In genomic region chr19:48391100-48392005, GRCh38 we compare ENCODE assay signal across 8 cellular contexts. TPM values are rescaled to one million over a fixed set of nuclear protein-coding genes. Genes with fewer than 3 reads are reported as not detected.
DNase-seq lines count a peak whose midpoint lies in the region; ATAC-seq and TF ChIP-seq lines count a peak whose summit lies in the region.

Gene KDELR1, minus strand, starts transcription at chr19:48391551. Its CDS starts 193 bp downstream, at chr19:48391358.

- CTCF ChIA-PET in Calu3 (lab: Charles Lee) = interaction anchor here (0.6 to 2.1 kb wide), 26 partner anchors 11 to 217 kb away, joined by 3 to 27 read pairs (median 5); partner anchors contain the start of genes GRWD1, SYNGR4 and TMEM143

- H3K9me3 Mint-ChIP-seq in Calu3 (ENCODE audit: low read depth, unreplicated experiment) = no peaks in the 10 kb centered on the region

- TSS peak; percentile 67 for BruUV-seq in Calu3 (replicated peaks; lab: Mats Ljungman, UMichigan)

- H3K27ac Mint-ChIP-seq in Calu3 (ENCODE audit: unreplicated experiment) = peak within 1 kb of the TSS; percentile 89

- peaks cover 7% of the 10 kb centered on the region; the same call in 1 of the 2 replicates for H3K36me3 ChIP-seq in MM.1S (replicated peaks; ENCODE audit: insufficient read depth, low read length)
- H3K36me3 ChIP-seq in hepatocyte (replicated peaks; ENCODE audit: insufficient read depth, low read depth) = no peaks in the 10 kb centered on the region

- H3K4me3 Mint-ChIP-seq in Calu3 (ENCODE audit: low read depth, unreplicated experiment) = peak within 1 kb of the TSS; percentile 82

- H3K9me3 ChIP-seq in MM.1S (replicated peaks; ENCODE audit: insufficient read depth, low read length) (no peaks in the 10 kb centered on the region), hepatocyte (ENCODE audit: low read depth) (no peaks in the 10 kb centered on the region)

- H3K27ac ChIP-seq in MM.1S (ENCODE audit: low read length) (peak within 1 kb of the TSS; percentile 75), hepatocyte (peak within 1 kb of the TSS; percentile 97)

- H2AFZ ChIP-seq in MM.1S (ENCODE audit: low read length) (peak within 1 kb of the TSS; percentile 52), hepatocyte (peak within 1 kb of the TSS; percentile 86)

- WGBS in hepatocyte (ENCODE audit: low lambda C conversion rate, missing lambda C conversion rate) = 13% methylated on average over 21 of the region's 42 CpGs

- peaks cover 35% of the 10 kb centered on the region for H3F3A ChIP-seq in MM.1S (ENCODE audit: insufficient read depth, low read length)

- H3K27me3 ChIP-seq in MM.1S (replicated peaks; ENCODE audit: insufficient read depth, low read length) (peaks cover 39% of the 10 kb centered on the region), hepatocyte (peaks cover 33% of the 10 kb centered on the region)

- H3K9ac ChIP-seq in MM.1S (ENCODE audit: low read length) = peak within 1 kb of the TSS; percentile 99

- H3K4me1 ChIP-seq in MM.1S (ENCODE audit: low read length) (peaks cover 23% of the 10 kb centered on the region), hepatocyte (ENCODE audit: insufficient read depth) (peaks cover 20% of the 10 kb centered on the region)

- peaks cover 9% of the 10 kb centered on the region for H3K4me1 Mint-ChIP-seq in Calu3 (ENCODE audit: low read depth, unreplicated experiment)

- intact Hi-C loops in Calu3 (cut with micrococcal nuclease; ENCODE audit: unreplicated experiment) = loop anchor here (1.0 kb wide), 1 partner anchor 54 kb away; the partner anchor contains the start of gene GRWD1

- H3K9me2 ChIP-seq in MM.1S (replicated peaks; ENCODE audit: insufficient read depth, low read length) = no peaks in the 10 kb centered on the region
- no peaks in the 10 kb centered on the region for H3K9me2 ChIP-seq in hepatocyte (replicated peaks; ENCODE audit: insufficient read depth)

- H3K4me3 ChIP-seq in MM.1S (ENCODE audit: low read length) (peak within 1 kb of the TSS; percentile 95), hepatocyte (peak within 1 kb of the TSS; percentile 97)

- peaks cover 51% of the 10 kb centered on the region for H3K27me3 Mint-ChIP-seq in Calu3 (ENCODE audit: unreplicated experiment)

- H3K79me2 ChIP-seq in MM.1S (ENCODE audit: low read length) (peaks cover 48% of the 10 kb centered on the region), hepatocyte (peaks cover 34% of the 10 kb centered on the region)

- TF ChIP-seq CTCF in Calu3 (IDR thresholded peaks at IDR 0.05; ENCODE audit: unreplicated experiment) = peak; percentile 95
- peak; percentile 87 for TF ChIP-seq CTCF in MM.1S (IDR thresholded peaks at IDR 0.05; ENCODE audit: low read length)
- peak; percentile 86 for TF ChIP-seq CTCF in hepatocyte (IDR thresholded peaks at IDR 0.05; ENCODE audit: poor library complexity)

- peaks cover 57% of the 10 kb centered on the region for H3K36me3 Mint-ChIP-seq in Calu3 (ENCODE audit: insufficient read depth, unreplicated experiment)

- DNase-seq in Calu3 = peak; percentile 87
- DNase-seq in MM.1S = peak; percentile 49
- peak; percentile 41 for DNase-seq in T-helper 22 cell (ENCODE audit: low read depth)
- peak; percentile 90 for DNase-seq in astrocyte of the hippocampus (ENCODE audit: low read depth, low spot score)
- DNase-seq in hepatocyte (ENCODE audit: low spot score) = peak; percentile 93
- peak; percentile 13 for DNase-seq in renal cortical epithelial cell (ENCODE audit: low read depth)
- no peak for DNase-seq in GF-D8 (lab: John Stamatoyannopoulos, UW)

- H3K4me2 ChIP-seq in MM.1S (ENCODE audit: low read depth, low read length) (peak within 1 kb of the TSS; percentile 70), hepatocyte (peak within 1 kb of the TSS; percentile 98)

- no peaks in the 10 kb centered on the region for H4K20me1 ChIP-seq in MM.1S (ENCODE audit: insufficient read depth, low read length)
- H4K20me1 ChIP-seq in hepatocyte (ENCODE audit: insufficient read depth, poor library complexity, severe bottlenecking) = peaks cover 9% of the 10 kb centered on the region

- peak; percentile 82 for ATAC-seq in GM21529 (IDR thresholded peaks at IDR 0.05; ENCODE audit: unreplicated experiment)

RNA-seq across cellular contexts. Expression of gene KDELR1, which starts in this region (rescaled TPM):
- 185 and 194 TPM in 2 replicates for total RNA-seq in Calu3 (2022)
- 164 and 179 TPM in 2 replicates for total RNA-seq in hepatocyte
- polyA plus RNA-seq in hepatocyte = 278 and 288 TPM in 2 replicates
- total RNA-seq in renal cortical epithelial cell = 63.7 and 116 TPM in 2 replicates
